ENCODE assay signal across 2 cellular contexts in genomic region chr17:65885484-65885883, GRCh38.
TF ChIP-seq lines count a peak whose summit lies in the region.

No MANE protein-coding gene starts in this region.

TF ChIP-seq in SK-N-SH treated with all-trans-retinoic acid at 6 μM for 48 hours, 23 proteins besides CTCF, POLR2A, EP300 and RAD21 (continued from another document):
- TF ChIP-seq, protein P1, sequence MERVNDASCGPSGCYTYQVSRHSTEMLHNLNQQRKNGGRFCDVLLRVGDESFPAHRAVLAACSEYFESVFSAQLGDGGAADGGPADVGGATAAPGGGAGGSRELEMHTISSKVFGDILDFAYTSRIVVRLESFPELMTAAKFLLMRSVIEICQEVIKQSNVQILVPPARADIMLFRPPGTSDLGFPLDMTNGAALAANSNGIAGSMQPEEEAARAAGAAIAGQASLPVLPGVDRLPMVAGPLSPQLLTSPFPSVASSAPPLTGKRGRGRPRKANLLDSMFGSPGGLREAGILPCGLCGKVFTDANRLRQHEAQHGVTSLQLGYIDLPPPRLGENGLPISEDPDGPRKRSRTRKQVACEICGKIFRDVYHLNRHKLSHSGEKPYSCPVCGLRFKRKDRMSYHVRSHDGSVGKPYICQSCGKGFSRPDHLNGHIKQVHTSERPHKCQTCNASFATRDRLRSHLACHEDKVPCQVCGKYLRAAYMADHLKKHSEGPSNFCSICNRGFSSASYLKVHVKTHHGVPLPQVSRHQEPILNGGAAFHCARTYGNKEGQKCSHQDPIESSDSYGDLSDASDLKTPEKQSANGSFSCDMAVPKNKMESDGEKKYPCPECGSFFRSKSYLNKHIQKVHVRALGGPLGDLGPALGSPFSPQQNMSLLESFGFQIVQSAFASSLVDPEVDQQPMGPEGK (CRISPR knock-in tag; IDR thresholded peaks at IDR 0.05; ENCODE audit: borderline replicate concordance) = no peak
- TF ChIP-seq, protein P2, sequence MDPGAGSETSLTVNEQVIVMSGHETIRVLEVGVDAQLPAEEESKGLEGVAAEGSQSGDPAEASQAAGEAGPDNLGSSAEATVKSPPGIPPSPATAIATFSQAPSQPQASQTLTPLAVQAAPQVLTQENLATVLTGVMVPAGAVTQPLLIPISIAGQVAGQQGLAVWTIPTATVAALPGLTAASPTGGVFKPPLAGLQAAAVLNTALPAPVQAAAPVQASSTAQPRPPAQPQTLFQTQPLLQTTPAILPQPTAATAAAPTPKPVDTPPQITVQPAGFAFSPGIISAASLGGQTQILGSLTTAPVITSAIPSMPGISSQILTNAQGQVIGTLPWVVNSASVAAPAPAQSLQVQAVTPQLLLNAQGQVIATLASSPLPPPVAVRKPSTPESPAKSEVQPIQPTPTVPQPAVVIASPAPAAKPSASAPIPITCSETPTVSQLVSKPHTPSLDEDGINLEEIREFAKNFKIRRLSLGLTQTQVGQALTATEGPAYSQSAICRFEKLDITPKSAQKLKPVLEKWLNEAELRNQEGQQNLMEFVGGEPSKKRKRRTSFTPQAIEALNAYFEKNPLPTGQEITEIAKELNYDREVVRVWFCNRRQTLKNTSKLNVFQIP (CRISPR knock-in tag; IDR thresholded peaks at IDR 0.05; ENCODE audit: borderline replicate concordance, low read depth) = no peak
- TF ChIP-seq ZNF565 (CRISPR knock-in tag; conservative IDR thresholded peaks at IDR 0.05; ENCODE audit: low read depth) (no peak), ZNF8 (CRISPR knock-in tag; IDR thresholded peaks at IDR 0.05) (no peak), TSHZ2 (CRISPR knock-in tag; IDR thresholded peaks at IDR 0.05) (no peak), TOX (CRISPR knock-in tag; IDR thresholded peaks at IDR 0.05; ENCODE audit: borderline replicate concordance) (no peak), CREB5 (CRISPR knock-in tag; IDR thresholded peaks at IDR 0.05; ENCODE audit: low read depth) (no peak), ZNF70 (CRISPR knock-in tag; IDR thresholded peaks at IDR 0.05) (no peak), OSR1 (CRISPR knock-in tag; IDR thresholded peaks at IDR 0.05) (no peak), ZFP30 (CRISPR knock-in tag; IDR thresholded peaks at IDR 0.05) (no peak), ISL1 (CRISPR knock-in tag; IDR thresholded peaks at IDR 0.05) (no peak), RARB (CRISPR knock-in tag; IDR thresholded peaks at IDR 0.05) (no peak), SNAI2 (CRISPR knock-in tag; IDR thresholded peaks at IDR 0.05) (no peak), ESRRG (CRISPR knock-in tag; IDR thresholded peaks at IDR 0.05) (no peak), ARNTL (CRISPR knock-in tag; IDR thresholded peaks at IDR 0.05; ENCODE audit: borderline replicate concordance, low read depth) (no peak)

TF ChIP-seq in SK-N-SH, 30 proteins besides CTCF, POLR2A, EP300 and RAD21 (continued from another document):
- no peak for TF ChIP-seq USF1 (IDR thresholded peaks at IDR 0.05; ENCODE audit: borderline replicate concordance, low read depth)
- no peak for TF ChIP-seq MXI1 (IDR thresholded peaks at IDR 0.05; ENCODE audit: low read depth, low read length)
- no peak for TF ChIP-seq MEF2A (IDR thresholded peaks at IDR 0.05; ENCODE audit: borderline replicate concordance, low read depth)
- no peak for TF ChIP-seq FOXM1 (IDR thresholded peaks at IDR 0.05; ENCODE audit: low read depth)
- TF ChIP-seq, protein P3, sequence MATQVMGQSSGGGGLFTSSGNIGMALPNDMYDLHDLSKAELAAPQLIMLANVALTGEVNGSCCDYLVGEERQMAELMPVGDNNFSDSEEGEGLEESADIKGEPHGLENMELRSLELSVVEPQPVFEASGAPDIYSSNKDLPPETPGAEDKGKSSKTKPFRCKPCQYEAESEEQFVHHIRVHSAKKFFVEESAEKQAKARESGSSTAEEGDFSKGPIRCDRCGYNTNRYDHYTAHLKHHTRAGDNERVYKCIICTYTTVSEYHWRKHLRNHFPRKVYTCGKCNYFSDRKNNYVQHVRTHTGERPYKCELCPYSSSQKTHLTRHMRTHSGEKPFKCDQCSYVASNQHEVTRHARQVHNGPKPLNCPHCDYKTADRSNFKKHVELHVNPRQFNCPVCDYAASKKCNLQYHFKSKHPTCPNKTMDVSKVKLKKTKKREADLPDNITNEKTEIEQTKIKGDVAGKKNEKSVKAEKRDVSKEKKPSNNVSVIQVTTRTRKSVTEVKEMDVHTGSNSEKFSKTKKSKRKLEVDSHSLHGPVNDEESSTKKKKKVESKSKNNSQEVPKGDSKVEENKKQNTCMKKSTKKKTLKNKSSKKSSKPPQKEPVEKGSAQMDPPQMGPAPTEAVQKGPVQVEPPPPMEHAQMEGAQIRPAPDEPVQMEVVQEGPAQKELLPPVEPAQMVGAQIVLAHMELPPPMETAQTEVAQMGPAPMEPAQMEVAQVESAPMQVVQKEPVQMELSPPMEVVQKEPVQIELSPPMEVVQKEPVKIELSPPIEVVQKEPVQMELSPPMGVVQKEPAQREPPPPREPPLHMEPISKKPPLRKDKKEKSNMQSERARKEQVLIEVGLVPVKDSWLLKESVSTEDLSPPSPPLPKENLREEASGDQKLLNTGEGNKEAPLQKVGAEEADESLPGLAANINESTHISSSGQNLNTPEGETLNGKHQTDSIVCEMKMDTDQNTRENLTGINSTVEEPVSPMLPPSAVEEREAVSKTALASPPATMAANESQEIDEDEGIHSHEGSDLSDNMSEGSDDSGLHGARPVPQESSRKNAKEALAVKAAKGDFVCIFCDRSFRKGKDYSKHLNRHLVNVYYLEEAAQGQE (IDR thresholded peaks at IDR 0.05; ENCODE audit: low read depth, low read length) = no peak
- no peak for TF ChIP-seq NFIC (IDR thresholded peaks at IDR 0.05; ENCODE audit: borderline replicate concordance)
- TF ChIP-seq TCF12 (IDR thresholded peaks at IDR 0.05) = no peak
- TF ChIP-seq RXRA (IDR thresholded peaks at IDR 0.05; ENCODE audit: borderline replicate concordance, low read depth) = no peak
- no peak for TF ChIP-seq RFX5 (IDR thresholded peaks at IDR 0.05; ENCODE audit: low read length)
- no peak for TF ChIP-seq TEAD4 (IDR thresholded peaks at IDR 0.05; ENCODE audit: borderline replicate concordance, insufficient read depth)
- no peak for TF ChIP-seq FOXJ3 (CRISPR knock-in tag; IDR thresholded peaks at IDR 0.05)
- TF ChIP-seq RCOR1 (IDR thresholded peaks at IDR 0.05; ENCODE audit: low read length) = no peak
